10 cellular contexts compared by ENCODE assay signal in genomic region chr6:22330941-22331340, GRCh38. TPM values are rescaled to one million over a fixed set of nuclear protein-coding genes. Genes with fewer than 3 reads are reported as not detected.
"Had no signal": no experiment of that assay in that cellular context is flagged by ENCODE, and none has a peak within 500 bp of the region (broad histone marks: within the 10 kb centered on the region; RNA-seq: fewer than 3 reads in every experiment).

No MANE protein-coding gene starts in this region.

- H3K4me2 ChIP-seq: GM23338 had no signal

- H3K4me1 ChIP-seq: HAP-1 had no signal

- H3K9me3 ChIP-seq: HAP-1 had no signal

- H3K27ac ChIP-seq: HL-60 had no signal

- H3K36me3 ChIP-seq: HAP-1 had no signal

- DNase-seq: H7, HFFc6, KG1 had no signal

- ATAC-seq: GM23338, HCT116 had no signal

- H2AFZ ChIP-seq: GM23338 had no signal

- H3K4me3 ChIP-seq: GM23338, HAP-1 had no signal

RNA-seq across cellular contexts. Expression of gene PRL, which starts 34.1 kb away (rescaled TPM):
- total RNA-seq: GM23338, H4, H7, HFFc6, HT1080 had no signal
- polyA plus RNA-seq: GM23338, IgD-negative memory B cell had no signal
